ENCODE assay signal across 17 cellular contexts in the genomic region with DNA sequence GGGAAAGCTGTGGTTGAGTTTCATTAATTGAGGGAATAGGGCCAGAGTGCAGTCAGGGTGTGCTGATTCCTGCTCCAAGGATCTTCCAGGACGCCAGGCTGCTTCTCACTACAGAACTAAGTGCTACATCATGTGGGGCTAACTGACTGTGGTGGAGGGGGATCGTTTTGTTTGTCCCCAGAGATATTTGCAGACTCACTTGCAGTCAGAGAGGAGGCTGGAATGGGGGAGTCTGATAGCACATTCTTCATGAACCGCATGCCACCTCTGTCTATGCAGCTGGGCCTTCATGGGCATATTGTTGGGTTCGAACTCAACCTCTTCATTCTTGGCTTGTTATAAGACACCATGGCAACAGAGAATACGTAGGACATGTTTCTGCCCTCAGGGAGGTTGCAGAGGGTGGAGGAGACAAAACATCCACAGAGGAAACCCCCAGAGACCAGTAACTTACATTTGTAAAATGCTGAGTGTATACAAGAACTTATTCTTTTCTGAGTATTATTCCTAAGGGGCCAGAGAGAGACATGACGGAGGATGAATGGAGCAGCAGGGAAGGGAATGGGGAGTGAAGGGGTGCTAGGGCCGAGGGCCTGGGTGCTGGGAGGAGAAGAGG. TPM values are rescaled to one million over a fixed set of nuclear protein-coding genes. Genes with fewer than 3 reads are reported as not detected.
DNase-seq lines count a peak whose midpoint lies in the region; ATAC-seq, FAIRE-seq and TF ChIP-seq lines count a peak whose summit lies in the region.
"Had no signal": no experiment of that assay in that cellular context is flagged by ENCODE, and none has a peak within 500 bp of the region (broad histone marks: within the 10 kb centered on the region; RNA-seq: fewer than 3 reads in every experiment).

No MANE protein-coding gene starts in this region.

- no peak for TF ChIP-seq EP300 in tibial nerve (IDR thresholded peaks at IDR 0.05)

- no peak overlapping the region for H3K4me2 ChIP-seq in astrocyte (ENCODE audit: low read length)

- CTCF ChIA-PET in activated CD8-positive, alpha-beta T cell treated with anti-CD3 and anti-CD28 coated beads, Interleukin-2, amount 10 ng/mL, durations not matched to agents 7 days and 5 days (lab: Charles Lee), result interaction anchor here (1.6 to 4.1 kb wide), 4 partner anchors 10 to 83 kb away, joined by 4 to 33 read pairs (median 9); no protein-coding TSS in a partner anchor
- CTCF ChIA-PET in activated CD8-positive, alpha-beta T cell treated with anti-CD3 and anti-CD28 coated beads for 36 hours (lab: Charles Lee), result interaction anchor here (1.1 to 2.2 kb wide), 2 partner anchors 24 to 34 kb away, joined by 4 to 9 read pairs; no protein-coding TSS in a partner anchor

- H3K4me1 ChIP-seq in astrocyte (ENCODE audit: insufficient read depth, low read length) (peaks cover 30% of the 10 kb centered on the region), tibial nerve (peaks cover 0 to 26% (median 13%) of the 10 kb centered on the region in 4 donors)

- POLR2A ChIA-PET in activated CD8-positive, alpha-beta T cell treated with anti-CD3 and anti-CD28 coated beads, Interleukin-2, amount 10 ng/mL, durations not matched to agents 7 days and 5 days (lab: Charles Lee), result no interaction called here
- POLR2A ChIA-PET in activated CD8-positive, alpha-beta T cell treated with anti-CD3 and anti-CD28 coated beads for 36 hours (lab: Charles Lee), result interaction anchor here (0.7 kb wide), 1 partner anchor 9 kb away, joined by 3 read pairs; no protein-coding TSS in a partner anchor

- peaks cover 84% of the 10 kb centered on the region for H3K4me1 Mint-ChIP-seq in activated CD8-positive, alpha-beta T cell treated with anti-CD3 and anti-CD28 coated beads, Interleukin-2, amount 10 ng/mL, durations not matched to agents 7 days and 5 days (ENCODE audit: low read depth)
- H3K4me1 Mint-ChIP-seq in activated CD8-positive, alpha-beta T cell treated with anti-CD3 and anti-CD28 coated beads for 36 hours (ENCODE audit: low read depth), result peaks cover 28% of the 10 kb centered on the region
- H3K4me1 Mint-ChIP-seq in astrocyte (ENCODE audit: low read depth, unreplicated experiment), result peaks cover 38% of the 10 kb centered on the region
- H3K4me1 Mint-ChIP-seq in stimulated activated naive B cell treated with anti-CD40 and anti-IgM and Interleukin-4, amounts not matched to agents 10 μg/mL and 1 μg/mL and 100 μg/mL, for 72 hours, result peaks cover 28% of the 10 kb centered on the region in 2 donors

- peaks cover 7% of the 10 kb centered on the region for H3K27me3 Mint-ChIP-seq in activated CD8-positive, alpha-beta T cell treated with anti-CD3 and anti-CD28 coated beads, Interleukin-2, amount 10 ng/mL, durations not matched to agents 7 days and 5 days (ENCODE audit: low read depth)
- H3K27me3 Mint-ChIP-seq in activated CD8-positive, alpha-beta T cell treated with anti-CD3 and anti-CD28 coated beads for 36 hours, result peaks cover 17% of the 10 kb centered on the region
- peaks cover 41% of the 10 kb centered on the region for H3K27me3 Mint-ChIP-seq in astrocyte (ENCODE audit: low read depth, unreplicated experiment)
- H3K27me3 Mint-ChIP-seq in stimulated activated naive B cell treated with anti-CD40 and anti-IgM and Interleukin-4, amounts not matched to agents 10 μg/mL and 1 μg/mL and 100 μg/mL, for 72 hours, result peaks cover 53 to 57% of the 10 kb centered on the region in 2 donors

- intact Hi-C loops in activated CD8-positive, alpha-beta T cell treated with anti-CD3 and anti-CD28 coated beads for 36 hours (cut with micrococcal nuclease), result no loop called here

- no peak overlapping the region for H3K4me3 ChIP-seq in NB4 (ENCODE audit: low read depth, low read length)
- H3K4me3 ChIP-seq in astrocyte (ENCODE audit: insufficient read depth, low read depth, low read length), result no peak overlapping the region
- no peak overlapping the region for H3K4me3 ChIP-seq in tibial nerve
- H3K4me3 ChIP-seq: esophagus squamous epithelium, K562, vagina had no signal

- WGBS in tibial nerve, 2 donors, result 71 to 73% methylated on average over 7 of the region's 7 CpGs

- no peaks in the 10 kb centered on the region for H3K9me3 Mint-ChIP-seq in activated CD8-positive, alpha-beta T cell treated with anti-CD3 and anti-CD28 coated beads, Interleukin-2, amount 10 ng/mL, durations not matched to agents 7 days and 5 days (ENCODE audit: insufficient read depth)
- H3K9me3 Mint-ChIP-seq in activated CD8-positive, alpha-beta T cell treated with anti-CD3 and anti-CD28 coated beads for 36 hours, result no peaks in the 10 kb centered on the region
- H3K9me3 Mint-ChIP-seq in astrocyte (ENCODE audit: unreplicated experiment), result peaks cover 4% of the 10 kb centered on the region
- no peaks in the 10 kb centered on the region for H3K9me3 Mint-ChIP-seq in stimulated activated naive B cell treated with anti-CD40 and anti-IgM and Interleukin-4, amounts not matched to agents 10 μg/mL and 1 μg/mL and 100 μg/mL, for 72 hours
- H3K9me3 Mint-ChIP-seq: activated naive CD4-positive, alpha-beta T cell treated with anti-CD3 and anti-CD28 coated beads for 36 hours had no signal

- ATAC-seq in activated CD8-positive, alpha-beta T cell treated with anti-CD3 and anti-CD28 coated beads, Interleukin-2, amount 10 ng/mL, durations not matched to agents 7 days and 5 days, result no peak
- ATAC-seq in activated CD8-positive, alpha-beta T cell treated with anti-CD3 and anti-CD28 coated beads for 36 hours, result no peak
- ATAC-seq in stimulated activated naive B cell treated with anti-CD40 and anti-IgM and Interleukin-4, amounts not matched to agents 10 μg/mL and 1 μg/mL and 100 μg/mL, for 72 hours (replicated peaks), result no peak
- no peak for ATAC-seq in HG03439 (IDR thresholded peaks at IDR 0.05; ENCODE audit: unreplicated experiment)
- ATAC-seq: K562 had no signal

- H3K36me3 Mint-ChIP-seq in activated CD8-positive, alpha-beta T cell treated with anti-CD3 and anti-CD28 coated beads, Interleukin-2, amount 10 ng/mL, durations not matched to agents 7 days and 5 days (ENCODE audit: low read depth), result peaks cover 10% of the 10 kb centered on the region
- no peaks in the 10 kb centered on the region for H3K36me3 Mint-ChIP-seq in activated CD8-positive, alpha-beta T cell treated with anti-CD3 and anti-CD28 coated beads for 36 hours (ENCODE audit: low read depth)
- peaks cover 12% of the 10 kb centered on the region for H3K36me3 Mint-ChIP-seq in astrocyte (ENCODE audit: low read depth, unreplicated experiment)
- peaks cover 0 to 5% of the 10 kb centered on the region in 2 donors for H3K36me3 Mint-ChIP-seq in stimulated activated naive B cell treated with anti-CD40 and anti-IgM and Interleukin-4, amounts not matched to agents 10 μg/mL and 1 μg/mL and 100 μg/mL, for 72 hours

- no peaks in the 10 kb centered on the region for H3K9me3 ChIP-seq in astrocyte (ENCODE audit: insufficient read depth, low read depth, low read length)
- no peaks in the 10 kb centered on the region for H3K9me3 ChIP-seq in tibial nerve
- H3K9me3 ChIP-seq: esophagus squamous epithelium, vagina had no signal

- peaks cover 2% of the 10 kb centered on the region for H3K27me3 ChIP-seq in astrocyte (ENCODE audit: insufficient read depth, low read length)
- H3K27me3 ChIP-seq in tibial nerve, result peaks cover 0 to 23% of the 10 kb centered on the region in 2 donors
- H3K27me3 ChIP-seq: vagina had no signal

- H3K27ac Mint-ChIP-seq in activated CD8-positive, alpha-beta T cell treated with anti-CD3 and anti-CD28 coated beads, Interleukin-2, amount 10 ng/mL, durations not matched to agents 7 days and 5 days, result peak overlapping the region; percentile 91
- H3K27ac Mint-ChIP-seq in activated CD8-positive, alpha-beta T cell treated with anti-CD3 and anti-CD28 coated beads for 36 hours, result no peak overlapping the region
- peak overlapping the region; percentile 44 for H3K27ac Mint-ChIP-seq in astrocyte (ENCODE audit: unreplicated experiment)
- peak overlapping the region; percentile 31 for H3K27ac Mint-ChIP-seq in stimulated activated naive B cell treated with anti-CD40 and anti-IgM and Interleukin-4, amounts not matched to agents 10 μg/mL and 1 μg/mL and 100 μg/mL, for 72 hours
- H3K27ac Mint-ChIP-seq: activated naive CD4-positive, alpha-beta T cell treated with anti-CD3 and anti-CD28 coated beads for 36 hours had no signal

- H4K20me1 ChIP-seq in astrocyte (ENCODE audit: insufficient read depth, low read length), result no peaks in the 10 kb centered on the region

- DNase-seq in activated CD8-positive, alpha-beta T cell treated with anti-CD3 and anti-CD28 coated beads, Interleukin-2, amount 10 ng/mL, durations not matched to agents 7 days and 5 days, result no peak
- no peak for DNase-seq in activated CD8-positive, alpha-beta T cell treated with anti-CD3 and anti-CD28 coated beads for 36 hours
- DNase-seq in NB4 (ENCODE audit: low read depth) (peak; percentile 74), astrocyte (ENCODE audit: low read depth) (no peak), tibial nerve (ENCODE audit: low spot score in 2 of 2) (no peak), NCI-H2107 (lab: John Stamatoyannopoulos, UW) (no peak)
- no peak for DNase-seq in stimulated activated naive B cell treated with anti-CD40 and anti-IgM and Interleukin-4, amounts not matched to agents 10 μg/mL and 1 μg/mL and 100 μg/mL, for 72 hours
- DNase-seq: activated CD4-positive, alpha-beta T cell treated with anti-CD3 and anti-CD28 coated beads for 4 hours; activated naive CD4-positive, alpha-beta T cell treated with anti-CD3 and anti-CD28 coated beads for 36 hours; DMS79 treated with DMSO at 0.1 percent for 48 hours; esophagus squamous epithelium; NCI-H187 treated with DMSO at 0.1 percent for 48 hours had no signal

- no peak for FAIRE-seq in astrocyte (lab: Jason Lieb, UNC)
- FAIRE-seq: GM19239, K562 had no signal

- H3K9ac ChIP-seq in astrocyte (ENCODE audit: low read length), result no peak overlapping the region

- H3K4me3 Mint-ChIP-seq in activated CD8-positive, alpha-beta T cell treated with anti-CD3 and anti-CD28 coated beads, Interleukin-2, amount 10 ng/mL, durations not matched to agents 7 days and 5 days, result peak overlapping the region; percentile 69
- no peak overlapping the region for H3K4me3 Mint-ChIP-seq in activated CD8-positive, alpha-beta T cell treated with anti-CD3 and anti-CD28 coated beads for 36 hours
- H3K4me3 Mint-ChIP-seq in astrocyte (ENCODE audit: unreplicated experiment), result no peak overlapping the region
- H3K4me3 Mint-ChIP-seq in stimulated activated naive B cell treated with anti-CD40 and anti-IgM and Interleukin-4, amounts not matched to agents 10 μg/mL and 1 μg/mL and 100 μg/mL, for 72 hours, result no peak overlapping the region
- H3K4me3 Mint-ChIP-seq: activated naive CD4-positive, alpha-beta T cell treated with anti-CD3 and anti-CD28 coated beads for 36 hours had no signal

- H3K36me3 ChIP-seq in astrocyte (ENCODE audit: insufficient read depth, low read length), result no peaks in the 10 kb centered on the region
- no peaks in the 10 kb centered on the region for H3K36me3 ChIP-seq in tibial nerve
- H3K36me3 ChIP-seq: esophagus squamous epithelium, vagina had no signal

- no peak for TF ChIP-seq CTCF in activated CD8-positive, alpha-beta T cell treated with anti-CD3 and anti-CD28 coated beads for 36 hours (IDR thresholded peaks at IDR 0.05)
- TF ChIP-seq CTCF in NB4 (IDR thresholded peaks at IDR 0.05; ENCODE audit: low read depth, low read length), result no peak
- TF ChIP-seq CTCF in astrocyte (IDR thresholded peaks at IDR 0.05; ENCODE audit: insufficient read depth, low read depth, low read length), result no peak
- no peak for TF ChIP-seq CTCF in tibial nerve (IDR thresholded peaks at IDR 0.05)

- TF ChIP-seq POLR2A in NB4 (IDR thresholded peaks at IDR 0.05; ENCODE audit: extremely low read depth, insufficient read length), result no peak
- no peak for TF ChIP-seq POLR2A in tibial nerve (IDR thresholded peaks at IDR 0.05)

- H3K27ac ChIP-seq in astrocyte (ENCODE audit: low read depth, low read length), result no peak overlapping the region
- H3K27ac ChIP-seq in tibial nerve, result no peak overlapping the region
- H3K27ac ChIP-seq: vagina had no signal

- no peak overlapping the region for H2AFZ ChIP-seq in astrocyte (ENCODE audit: low read depth, low read length)

- H3K79me2 ChIP-seq in astrocyte (ENCODE audit: insufficient read depth, low read length), result no peaks in the 10 kb centered on the region

RNA-seq across cellular contexts. Expression of a gene that starts 13.0 kb away (rescaled TPM):
- 10 to 100 TPM; 14.4 to 14.7 TPM for total RNA-seq in activated CD8-positive, alpha-beta T cell treated with anti-CD3 and anti-CD28 coated beads, Interleukin-2, amount 10 ng/mL, durations not matched to agents 7 days and 5 days
- 1 to 10 TPM; 2.1 to 3.1 TPM for total RNA-seq in activated CD8-positive, alpha-beta T cell treated with anti-CD3 and anti-CD28 coated beads for 36 hours
- total RNA-seq in astrocyte (97.6 and 149 TPM in 2 replicates), tibial nerve (10 to 100 TPM in 1 of 4 donors, 1 to 10 TPM in 3; 2.5 to 33.9 (median 6.3) TPM)

RNA-seq across cellular contexts. Expression of a gene that starts 28.4 kb away (rescaled TPM):
- total RNA-seq in activated CD8-positive, alpha-beta T cell treated with anti-CD3 and anti-CD28 coated beads, Interleukin-2, amount 10 ng/mL, durations not matched to agents 7 days and 5 days, result 1 to 10 TPM; 1.1 TPM
- total RNA-seq in activated CD8-positive, alpha-beta T cell treated with anti-CD3 and anti-CD28 coated beads for 36 hours, result not detected
- total RNA-seq in astrocyte (0.24 and 0.43 TPM in 2 replicates), tibial nerve (not detected)
- total RNA-seq: esophagus squamous epithelium, K562, lung microvascular endothelial cell, vagina had no signal

RNA-seq across cellular contexts. Expression of a gene that starts 45.3 kb away (rescaled TPM):
- under 1 TPM; 0.29 to 0.42 TPM for total RNA-seq in activated CD8-positive, alpha-beta T cell treated with anti-CD3 and anti-CD28 coated beads, Interleukin-2, amount 10 ng/mL, durations not matched to agents 7 days and 5 days
- not detected for total RNA-seq in activated CD8-positive, alpha-beta T cell treated with anti-CD3 and anti-CD28 coated beads for 36 hours
- total RNA-seq in astrocyte (1.2 TPM in 2 replicates), tibial nerve (not detected)
- total RNA-seq: activated naive CD4-positive, alpha-beta T cell treated with anti-CD3 and anti-CD28 coated beads for 36 hours; esophagus squamous epithelium; lung microvascular endothelial cell; vagina had no signal

RNA-seq across cellular contexts. Expression of a gene that starts 54.3 kb away (rescaled TPM):
- not detected for total RNA-seq in activated CD8-positive, alpha-beta T cell treated with anti-CD3 and anti-CD28 coated beads, Interleukin-2, amount 10 ng/mL, durations not matched to agents 7 days and 5 days
- not detected for total RNA-seq in activated CD8-positive, alpha-beta T cell treated with anti-CD3 and anti-CD28 coated beads for 36 hours
- 2.8 and 3.6 TPM in 2 replicates for total RNA-seq in astrocyte
- total RNA-seq in tibial nerve, result not detected
- total RNA-seq: activated naive CD4-positive, alpha-beta T cell treated with anti-CD3 and anti-CD28 coated beads for 36 hours; K562 had no signal
